In genomic region chr1:40185951-40186864, GRCh38 we compare ENCODE assay signal across 8 cellular contexts. TPM values are rescaled to one million over a fixed set of nuclear protein-coding genes. Genes with fewer than 3 reads are reported as not detected.
DNase-seq lines count a peak whose midpoint lies in the region; ATAC-seq, FAIRE-seq and TF ChIP-seq lines count a peak whose summit lies in the region.

No MANE protein-coding gene starts in this region.

- H3K36me3 Mint-ChIP-seq in type B pancreatic cell, result peaks cover 5% of the 10 kb centered on the region

- TF ChIP-seq CTCF in HFF-Myc (IDR thresholded peaks at IDR 0.05; ENCODE audit: low read depth, low read length, missing control alignments) (no peak), type B pancreatic cell (conservative IDR thresholded peaks at IDR 0.05) (no peak)

- no peak overlapping the region for H3K4me3 ChIP-seq in HFF-Myc (replicated peaks; ENCODE audit: low read depth, low read length)

- H3K4me3 Mint-ChIP-seq in type B pancreatic cell, result no peak overlapping the region

- H3K9me3 Mint-ChIP-seq in type B pancreatic cell, result no peaks in the 10 kb centered on the region

- DNase-seq in HFF-Myc (ENCODE audit: extremely low read depth, low read depth) (peak; percentile 5), NCI-H526 (lab: John Stamatoyannopoulos, UW) (peak; percentile 99), astrocyte of the hippocampus (ENCODE audit: low read depth, low spot score) (peak; percentile 80), frontal cortex (ENCODE audit: low spot score in 2 of 2) (no peak), NCI-H748 (lab: John Stamatoyannopoulos, UW; ENCODE audit: unreplicated experiment) (no peak), type B pancreatic cell (ENCODE audit: extremely low spot score, unreplicated experiment) (no peak)
- peak; percentile 62 to 67 for DNase-seq in stimulated activated CD4-positive, alpha-beta T cell treated with anti-CD3 and anti-CD28 coated beads, Interleukin-2, amount 100 ng/mL, for 24 hours

- H3K4me1 Mint-ChIP-seq in type B pancreatic cell (ENCODE audit: unreplicated experiment), result peaks cover 12% of the 10 kb centered on the region

- H3K27me3 Mint-ChIP-seq in type B pancreatic cell, result no peaks in the 10 kb centered on the region

- no peak overlapping the region for H3K27ac Mint-ChIP-seq in type B pancreatic cell

- ATAC-seq in GM18502 (IDR thresholded peaks at IDR 0.05; ENCODE audit: poor library complexity, unreplicated experiment), result peak; percentile 96

- no peak for FAIRE-seq in frontal cortex (lab: Jason Lieb, UNC)

RNA-seq across cellular contexts. Expression of gene RLF, which starts 25.0 kb away (rescaled TPM):
- total RNA-seq in frontal cortex (106 TPM), type B pancreatic cell (ENCODE audit: low replicate concordance) (18.1 and 21.4 TPM in 2 replicates)

Comparison
In these comparisons a context has a peak if more than half of its experiments do, and no peak if none do; other contexts are left out.
1. DNase-seq: peak in HFF-Myc (single experiment), NCI-H526 (2 of 2), astrocyte of the hippocampus (single experiment) and stimulated activated CD4-positive, alpha-beta T cell treated with anti-CD3 and anti-CD28 coated beads, Interleukin-2, amount 100 ng/mL, for 24 hours (2 of 2); none in frontal cortex (0 of 2), NCI-H748 (single experiment) and type B pancreatic cell (single experiment).